Comparison of ENCODE assay signal across 25 cellular contexts in the genomic region with DNA sequence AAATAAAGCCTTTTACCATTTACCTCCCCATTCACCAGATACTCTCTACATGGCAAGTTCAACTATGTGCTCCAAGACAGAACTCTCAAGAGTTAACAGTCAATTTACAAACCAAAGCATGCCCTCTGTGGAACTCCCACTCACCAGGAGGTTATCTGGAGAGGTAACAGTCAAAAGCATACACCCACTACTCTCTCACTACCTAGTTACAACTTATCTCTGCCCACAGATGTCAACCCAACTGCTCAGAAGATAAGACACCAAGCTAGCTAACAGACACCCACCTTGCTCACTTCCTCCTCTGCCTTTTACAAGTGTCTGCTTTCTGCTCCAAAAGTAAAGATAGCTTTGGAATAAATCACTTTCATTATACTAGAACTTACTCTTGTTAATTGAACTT.
"Had no signal": no experiment of that assay in that cellular context is flagged by ENCODE, and none has a peak within 500 bp of the region (broad histone marks: within the 10 kb centered on the region; RNA-seq: fewer than 3 reads in every experiment).

No MANE protein-coding gene starts in this region.

- H3K27me3 ChIP-seq: dorsolateral prefrontal cortex, esophagus squamous epithelium, gastrocnemius medialis, sigmoid colon, upper lobe of right lung had no signal

- H3K4me2 ChIP-seq: smooth muscle cell had no signal

- H3K4me3 ChIP-seq: dorsolateral prefrontal cortex, esophagus squamous epithelium, gastrocnemius medialis, mucosa of descending colon, sigmoid colon, smooth muscle cell, upper lobe of right lung had no signal

- H3K36me3 ChIP-seq: esophagus squamous epithelium, gastrocnemius medialis, sigmoid colon, upper lobe of right lung had no signal

- H3K27ac ChIP-seq: dorsolateral prefrontal cortex, esophagus squamous epithelium, gastrocnemius medialis, sigmoid colon, upper lobe of right lung had no signal

- DNase-seq: activated CD4-positive, alpha-beta T cell treated with anti-CD3 and anti-CD28 coated beads for 1 hour; activated CD8-positive, alpha-beta memory T cell treated with anti-CD3 and anti-CD28 coated beads for 24 hours; activated CD8-positive, alpha-beta memory T cell treated with anti-CD3 and anti-CD28 coated beads, Interleukin-2, amount 50 U/mL, for 48 hours; activated naive CD4-positive, alpha-beta T cell; activated naive CD8-positive, alpha-beta T cell treated with anti-CD3 and anti-CD28 coated beads for 36 hours; activated T-cell treated with anti-CD3 and anti-CD28 coated beads, Interleukin-2, amount 50 U/mL, for 4 hours; dorsolateral prefrontal cortex; esophagus squamous epithelium; gastrocnemius medialis; left colon; mesenchymal stem cell; mucosa of descending colon; occipital lobe; posterior cingulate gyrus; sigmoid colon; stimulated activated CD4-positive, alpha-beta T cell treated with anti-CD3 and anti-CD28 coated beads, Interleukin-4, amount 100 ng/mL, for 1 hour; stimulated activated naive CD4-positive, alpha-beta T cell; T1000; upper lobe of right lung had no signal

- H3K4me1 Mint-ChIP-seq: activated naive CD8-positive, alpha-beta T cell treated with anti-CD3 and anti-CD28 coated beads for 36 hours; central memory CD8-positive, alpha-beta T cell had no signal

- FAIRE-seq: astrocyte, colon, keratinocyte had no signal

- H3K4me1 ChIP-seq: esophagus squamous epithelium, gastrocnemius medialis, sigmoid colon, upper lobe of right lung had no signal

- H3K27me3 Mint-ChIP-seq: activated naive CD8-positive, alpha-beta T cell treated with anti-CD3 and anti-CD28 coated beads for 36 hours; central memory CD8-positive, alpha-beta T cell had no signal

- H3K4me3 Mint-ChIP-seq: activated naive CD8-positive, alpha-beta T cell treated with anti-CD3 and anti-CD28 coated beads for 36 hours; activated T-cell treated with anti-CD3 and anti-CD28 coated beads, Interleukin-2, amount 50 U/mL, for 4 hours; central memory CD8-positive, alpha-beta T cell had no signal

- H3K27ac Mint-ChIP-seq: activated naive CD8-positive, alpha-beta T cell treated with anti-CD3 and anti-CD28 coated beads for 36 hours; activated T-helper 2 cell treated with anti-CD3 and anti-CD28 coated beads, Interferon-gamma antibody, Interleukin-2, Interleukin-4, amounts not matched to agents 10 μg/mL and 5 μg/mL and 100 μg/mL, durations not matched to agents 14 hours and 24 hours and 36 hours had no signal

- ATAC-seq: activated T-cell treated with anti-CD3 and anti-CD28 coated beads, Interleukin-2, amount 50 U/mL, for 4 hours; gastrocnemius medialis; left colon; mucosa of descending colon; upper lobe of right lung had no signal
